In the genomic region with DNA sequence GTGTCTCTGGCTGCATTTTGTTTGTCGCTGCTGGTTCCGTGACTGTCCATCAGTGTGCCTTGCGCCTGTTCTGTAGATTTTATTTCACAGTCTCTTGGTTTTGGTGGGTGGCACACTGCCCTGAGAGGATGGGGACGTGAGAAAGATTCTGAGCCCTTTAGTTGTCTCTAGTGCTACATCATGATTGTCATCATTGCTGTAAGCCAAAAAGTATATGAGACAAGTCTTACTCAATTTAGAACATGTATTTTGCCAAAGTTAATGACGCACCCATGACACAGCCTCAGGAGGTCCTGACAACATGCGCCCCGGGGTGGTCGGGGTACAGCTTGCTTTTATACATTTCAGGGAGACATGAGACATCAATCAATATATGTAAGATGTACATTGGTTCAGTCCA, we compare ENCODE assay signal across 7 cellular contexts.
A peak's percentile ranks its signal among the peaks of the same experiment; 100 is the strongest.
DNase-seq lines count a peak whose midpoint lies in the region; ATAC-seq and TF ChIP-seq lines count a peak whose summit lies in the region.
"Not testable (repeated sequence)": the region's sequence is repeated elsewhere in the genome, so short reads cannot be mapped to it uniquely, and the experiment has no call there.

No MANE protein-coding gene starts in this region.

- in situ Hi-C loops in Caki2 (cut with HindIII; ENCODE audit: low pct_unique_long_range_greater_than_20kb, low sequenced_read_pairs), result not testable (repeated sequence)

- H3K4me1 ChIP-seq in fibroblast of lung (ENCODE audit: control insufficient read depth, extremely low read depth, insufficient read depth, low read length); psoas muscle: not testable (repeated sequence)
- H3K4me1 ChIP-seq in left ventricle myocardium inferior, result peaks cover 24% of the 10 kb centered on the region

- H4K20me1 ChIP-seq in fibroblast of lung (ENCODE audit: control insufficient read depth, extremely low read depth, insufficient read depth, low read length), result not testable (repeated sequence)

- peak overlapping the region; percentile 7 for H3K9ac ChIP-seq in fibroblast of lung (ENCODE audit: insufficient read depth, low read length)

- peak overlapping the region; percentile 82 for H3K27ac Mint-ChIP-seq in activated T-cell treated with anti-CD3 and anti-CD28 coated beads, Interleukin-2, amount 50 U/mL, for 72 hours
- peak overlapping the region; percentile 92 for H3K27ac Mint-ChIP-seq in MCF 10A (ENCODE audit: low read depth, unreplicated experiment)

- not testable (repeated sequence) for TF ChIP-seq CTCF in MCF 10A (IDR thresholded peaks at IDR 0.05; ENCODE audit: unreplicated experiment); fibroblast of lung (conservative IDR thresholded peaks at IDR 0.05 in 1 of 2, IDR thresholded peaks at IDR 0.05 in 1 of 2; ENCODE audit: low read depth in 1 of 2, low read length in 2 of 2); left ventricle myocardium inferior (IDR thresholded peaks at IDR 0.05; ENCODE audit: borderline replicate concordance); psoas muscle (IDR thresholded peaks at IDR 0.05)

- intact Hi-C loops in MCF 10A (cut with micrococcal nuclease); left ventricle myocardium inferior (cut with micrococcal nuclease); psoas muscle (cut with DNase I): not testable (repeated sequence)

- not testable (repeated sequence) for H3K9me3 ChIP-seq in fibroblast of lung (ENCODE audit: control insufficient read depth, insufficient read depth, low read depth, low read length); left ventricle myocardium inferior (replicated peaks); psoas muscle

- H3K4me3 ChIP-seq in fibroblast of lung (replicated peaks in 1 of 4; ENCODE audit: control extremely low read depth in 1 of 4, insufficient read depth in 1 of 4, low read depth in 3 of 4, low read length in 4 of 4); left ventricle myocardium inferior; psoas muscle: not testable (repeated sequence)

- not testable (repeated sequence) for H3K36me3 ChIP-seq in fibroblast of lung (ENCODE audit: control insufficient read depth, insufficient read depth, low read length); left ventricle myocardium inferior; psoas muscle (ENCODE audit: insufficient read depth in 1 of 2, low read depth in 1 of 2)

- H3K9me3 Mint-ChIP-seq in activated T-cell treated with anti-CD3 and anti-CD28 coated beads, Interleukin-2, amount 50 U/mL, for 72 hours; MCF 10A (ENCODE audit: unreplicated experiment): not testable (repeated sequence)

- not testable (repeated sequence) for H2AFZ ChIP-seq in fibroblast of lung (ENCODE audit: low read length)

- not testable (repeated sequence) for H3K27me3 Mint-ChIP-seq in activated T-cell treated with anti-CD3 and anti-CD28 coated beads, Interleukin-2, amount 50 U/mL, for 72 hours (ENCODE audit: low read depth); MCF 10A (ENCODE audit: insufficient read depth, unreplicated experiment)

- peak overlapping the region in 1 of 2 donors; percentile 54 for H3K4me3 Mint-ChIP-seq in activated T-cell treated with anti-CD3 and anti-CD28 coated beads, Interleukin-2, amount 50 U/mL, for 72 hours
- peak overlapping the region; percentile 57 for H3K4me3 Mint-ChIP-seq in MCF 10A (ENCODE audit: unreplicated experiment)

- H3K4me2 ChIP-seq in fibroblast of lung (ENCODE audit: extremely low read depth, insufficient read depth, low read length), result not testable (repeated sequence)

- H3K27ac ChIP-seq in fibroblast of lung (ENCODE audit: insufficient read depth, low read length), result peak overlapping the region; percentile 77
- H3K27ac ChIP-seq in left ventricle myocardium inferior (replicated peaks), result peak overlapping the region; percentile 30
- peak overlapping the region; percentile 88 for H3K27ac ChIP-seq in psoas muscle

- CTCF ChIA-PET in MCF 10A (lab: Yijun Ruan, JAX), result not testable (repeated sequence)

- DNase-seq in Caki2 (ENCODE audit: low read depth) (peak; percentile 58), M059J (ENCODE audit: low read depth) (peak; percentile 29), MCF 10A (ENCODE audit: unreplicated experiment) (peak; percentile 54), fibroblast of lung (ENCODE audit: low read depth in 2 of 2) (peak; percentile 67 to 70)
- not testable (repeated sequence) for DNase-seq in activated T-cell treated with anti-CD3 and anti-CD28 coated beads, Interleukin-2, amount 50 U/mL, for 72 hours; left ventricle myocardium inferior; psoas muscle

- H3K79me2 ChIP-seq in fibroblast of lung (ENCODE audit: control insufficient read depth, insufficient read depth, low read length), result not testable (repeated sequence)

- POLR2A ChIA-PET in MCF 10A (lab: Yijun Ruan, JAX), result not testable (repeated sequence)

- not testable (repeated sequence) for BruUV-seq in MCF 10A (replicated peaks; lab: Mats Ljungman, UMichigan)

- H3K4me1 Mint-ChIP-seq in activated T-cell treated with anti-CD3 and anti-CD28 coated beads, Interleukin-2, amount 50 U/mL, for 72 hours (ENCODE audit: low read depth), result peaks cover 40% of the 10 kb centered on the region
- peaks cover 19% of the 10 kb centered on the region for H3K4me1 Mint-ChIP-seq in MCF 10A (ENCODE audit: insufficient read depth, unreplicated experiment)

- ATAC-seq in activated T-cell treated with anti-CD3 and anti-CD28 coated beads, Interleukin-2, amount 50 U/mL, for 72 hours (replicated peaks in 1 of 2), result peak in 1 of 2 donors; percentile 5
- ATAC-seq in psoas muscle, result peak in 3 of 4 donors; percentile 11 to 50 (median 40)

- H3K27me3 ChIP-seq in fibroblast of lung (ENCODE audit: control insufficient read depth, insufficient read depth, low read length); left ventricle myocardium inferior (ENCODE audit: low read depth); psoas muscle (ENCODE audit: insufficient read depth in 3 of 3, low read length in 2 of 3): not testable (repeated sequence)

- not testable (repeated sequence) for H3K36me3 Mint-ChIP-seq in activated T-cell treated with anti-CD3 and anti-CD28 coated beads, Interleukin-2, amount 50 U/mL, for 72 hours (ENCODE audit: insufficient read depth in 2 of 2)
- peaks cover 12% of the 10 kb centered on the region for H3K36me3 Mint-ChIP-seq in MCF 10A (ENCODE audit: insufficient read depth, unreplicated experiment)

- 43 to 78% (median 63%) methylated on average over 1 to 3 of the region's 8 CpGs for WGBS in psoas muscle, 3 donors

Comparison
In these comparisons a context has a peak if more than half of its experiments do, and no peak if none do; other contexts are left out.
1. H3K27ac ChIP-seq: peak in every context shown above with its lines; median percentile 88 in psoas muscle; 77 in fibroblast of lung; 30 in left ventricle myocardium inferior.